Comparison of ENCODE assay signal across 1 cellular context in the genomic region with DNA sequence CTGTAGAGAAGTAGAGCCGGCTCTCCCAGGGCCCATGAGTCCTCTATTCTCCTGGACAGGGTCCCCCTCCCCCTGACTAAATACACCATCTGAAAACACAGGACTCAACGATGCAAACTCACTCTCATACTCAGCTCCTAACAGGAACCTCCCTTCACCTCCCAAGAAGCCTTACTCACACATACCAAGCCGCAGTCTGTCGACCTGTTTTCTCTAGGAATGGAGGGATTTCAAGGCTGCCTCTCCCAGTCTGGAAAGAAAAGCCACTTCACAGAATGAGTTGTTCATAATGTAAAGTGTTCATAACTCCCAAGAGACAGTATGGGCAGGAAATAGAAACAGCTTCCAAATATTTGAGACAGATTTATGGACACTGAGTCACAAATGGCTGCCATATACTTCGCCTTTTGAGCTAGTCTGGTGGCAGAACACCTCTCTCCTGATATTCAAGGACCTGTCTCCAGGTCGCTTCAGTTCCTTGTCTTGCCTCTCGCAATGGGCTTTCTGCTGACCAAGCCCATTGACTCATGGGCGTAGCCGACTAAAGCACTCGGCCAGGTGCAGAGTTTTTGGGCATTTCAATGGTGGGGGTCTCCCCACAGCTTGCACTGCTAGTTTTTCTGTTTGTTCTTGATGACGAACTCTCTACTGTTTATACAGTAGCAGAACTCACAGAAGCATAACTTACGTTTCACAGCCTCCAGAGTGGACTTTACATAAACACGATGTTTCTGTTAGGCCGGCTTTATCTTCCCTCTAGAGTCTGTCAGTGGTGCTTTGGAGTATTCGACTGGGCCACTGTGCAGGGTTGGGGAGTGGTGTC.
TF ChIP-seq lines count a peak whose summit lies in the region.

No MANE protein-coding gene starts in this region.

TF ChIP-seq in GM23338, 12 proteins besides CTCF, POLR2A, EP300 and RAD21 (continued from another document):
- TF ChIP-seq, protein P1, sequence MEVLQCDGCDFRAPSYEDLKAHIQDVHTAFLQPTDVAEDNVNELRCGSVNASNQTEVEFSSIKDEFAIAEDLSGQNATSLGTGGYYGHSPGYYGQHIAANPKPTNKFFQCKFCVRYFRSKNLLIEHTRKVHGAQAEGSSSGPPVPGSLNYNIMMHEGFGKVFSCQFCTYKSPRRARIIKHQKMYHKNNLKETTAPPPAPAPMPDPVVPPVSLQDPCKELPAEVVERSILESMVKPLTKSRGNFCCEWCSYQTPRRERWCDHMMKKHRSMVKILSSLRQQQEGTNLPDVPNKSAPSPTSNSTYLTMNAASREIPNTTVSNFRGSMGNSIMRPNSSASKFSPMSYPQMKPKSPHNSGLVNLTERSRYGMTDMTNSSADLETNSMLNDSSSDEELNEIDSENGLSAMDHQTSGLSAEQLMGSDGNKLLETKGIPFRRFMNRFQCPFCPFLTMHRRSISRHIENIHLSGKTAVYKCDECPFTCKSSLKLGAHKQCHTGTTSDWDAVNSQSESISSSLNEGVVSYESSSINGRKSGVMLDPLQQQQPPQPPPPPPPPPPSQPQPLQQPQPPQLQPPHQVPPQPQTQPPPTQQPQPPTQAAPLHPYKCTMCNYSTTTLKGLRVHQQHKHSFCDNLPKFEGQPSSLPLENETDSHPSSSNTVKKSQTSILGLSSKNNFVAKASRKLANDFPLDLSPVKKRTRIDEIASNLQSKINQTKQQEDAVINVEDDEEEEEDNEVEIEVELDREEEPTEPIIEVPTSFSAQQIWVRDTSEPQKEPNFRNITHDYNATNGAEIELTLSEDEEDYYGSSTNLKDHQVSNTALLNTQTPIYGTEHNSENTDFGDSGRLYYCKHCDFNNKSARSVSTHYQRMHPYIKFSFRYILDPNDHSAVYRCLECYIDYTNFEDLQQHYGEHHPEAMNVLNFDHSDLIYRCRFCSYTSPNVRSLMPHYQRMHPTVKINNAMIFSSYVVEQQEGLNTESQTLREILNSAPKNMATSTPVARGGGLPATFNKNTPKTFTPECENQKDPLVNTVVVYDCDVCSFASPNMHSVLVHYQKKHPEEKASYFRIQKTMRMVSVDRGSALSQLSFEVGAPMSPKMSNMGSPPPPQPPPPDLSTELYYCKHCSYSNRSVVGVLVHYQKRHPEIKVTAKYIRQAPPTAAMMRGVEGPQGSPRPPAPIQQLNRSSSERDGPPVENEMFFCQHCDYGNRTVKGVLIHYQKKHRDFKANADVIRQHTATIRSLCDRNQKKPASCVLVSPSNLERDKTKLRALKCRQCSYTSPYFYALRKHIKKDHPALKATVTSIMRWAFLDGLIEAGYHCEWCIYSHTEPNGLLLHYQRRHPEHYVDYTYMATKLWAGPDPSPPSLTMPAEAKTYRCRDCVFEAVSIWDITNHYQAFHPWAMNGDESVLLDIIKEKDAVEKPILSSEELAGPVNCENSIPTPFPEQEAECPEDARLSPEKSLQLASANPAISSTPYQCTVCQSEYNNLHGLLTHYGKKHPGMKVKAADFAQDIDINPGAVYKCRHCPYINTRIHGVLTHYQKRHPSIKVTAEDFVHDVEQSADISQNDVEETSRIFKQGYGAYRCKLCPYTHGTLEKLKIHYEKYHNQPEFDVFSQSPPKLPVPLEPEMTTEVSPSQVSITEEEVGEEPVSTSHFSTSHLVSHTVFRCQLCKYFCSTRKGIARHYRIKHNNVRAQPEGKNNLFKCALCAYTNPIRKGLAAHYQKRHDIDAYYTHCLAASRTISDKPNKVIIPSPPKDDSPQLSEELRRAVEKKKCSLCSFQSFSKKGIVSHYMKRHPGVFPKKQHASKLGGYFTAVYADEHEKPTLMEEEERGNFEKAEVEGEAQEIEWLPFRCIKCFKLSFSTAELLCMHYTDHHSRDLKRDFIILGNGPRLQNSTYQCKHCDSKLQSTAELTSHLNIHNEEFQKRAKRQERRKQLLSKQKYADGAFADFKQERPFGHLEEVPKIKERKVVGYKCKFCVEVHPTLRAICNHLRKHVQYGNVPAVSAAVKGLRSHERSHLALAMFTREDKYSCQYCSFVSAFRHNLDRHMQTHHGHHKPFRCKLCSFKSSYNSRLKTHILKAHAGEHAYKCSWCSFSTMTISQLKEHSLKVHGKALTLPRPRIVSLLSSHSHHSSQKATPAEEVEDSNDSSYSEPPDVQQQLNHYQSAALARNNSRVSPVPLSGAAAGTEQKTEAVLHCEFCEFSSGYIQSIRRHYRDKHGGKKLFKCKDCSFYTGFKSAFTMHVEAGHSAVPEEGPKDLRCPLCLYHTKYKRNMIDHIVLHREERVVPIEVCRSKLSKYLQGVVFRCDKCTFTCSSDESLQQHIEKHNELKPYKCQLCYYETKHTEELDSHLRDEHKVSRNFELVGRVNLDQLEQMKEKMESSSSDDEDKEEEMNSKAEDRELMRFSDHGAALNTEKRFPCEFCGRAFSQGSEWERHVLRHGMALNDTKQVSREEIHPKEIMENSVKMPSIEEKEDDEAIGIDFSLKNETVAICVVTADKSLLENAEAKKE (CRISPR knock-in tag; IDR thresholded peaks at IDR 0.05): no peak
